ENCODE assay signal across 29 cellular contexts in genomic region chr4:82049294-82049693, GRCh38.
DNase-seq lines count a peak whose midpoint lies in the region; ATAC-seq lines count a peak whose summit lies in the region.
"Had no signal": no experiment of that assay in that cellular context is flagged by ENCODE, and none has a peak within 500 bp of the region (broad histone marks: within the 10 kb centered on the region; RNA-seq: fewer than 3 reads in every experiment).

No MANE protein-coding gene starts in this region.

- ATAC-seq in activated CD4-positive, alpha-beta T cell treated with anti-CD3 and anti-CD28 coated beads for 36 hours: peak; percentile 30
- peak; percentile 76 for ATAC-seq in stimulated activated naive CD8-positive, alpha-beta T cell treated with anti-CD3 and anti-CD28 coated beads, Interleukin-15, amount 100 ng/mL, for 72 hours
- ATAC-seq in stimulated activated naive CD8-positive, alpha-beta T cell treated with anti-CD3 and anti-CD28 coated beads, Interleukin-15, Interleukin-2, amounts not matched to agents 100 U/mL and 50 U/mL, for 24 hours: no peak
- peak; percentile 43 for ATAC-seq in activated T-helper 17 cell treated with anti-CD3 and anti-CD28 coated beads, Interleukin-2, amount 50 U/mL, for 72 hours (replicated peaks)
- peak; percentile 71 for ATAC-seq in stimulated activated effector memory CD8-positive, alpha-beta T cell treated with anti-CD3 and anti-CD28 coated beads, Interleukin-12 subunit alpha, Interleukin-12 subunit beta, amount 100 ng/mL, for 72 hours
- ATAC-seq: A549; CD8-positive, alpha-beta T cell had no signal

- intact Hi-C loops in activated CD4-positive, alpha-beta T cell treated with anti-CD3 and anti-CD28 coated beads for 36 hours (cut with DNase I, micrococcal nuclease): loop anchor here in 1 of 2 experiments (10.0 kb wide), 1 partner anchor 484 kb away; no protein-coding TSS in a partner anchor

- no peak overlapping the region for H3K4me3 Mint-ChIP-seq in activated CD4-positive, alpha-beta T cell treated with anti-CD3 and anti-CD28 coated beads for 36 hours
- H3K4me3 Mint-ChIP-seq in stimulated activated naive CD8-positive, alpha-beta T cell treated with anti-CD3 and anti-CD28 coated beads, Interleukin-15, amount 100 ng/mL, for 72 hours: no peak overlapping the region
- no peak overlapping the region for H3K4me3 Mint-ChIP-seq in activated T-helper 17 cell treated with anti-CD3 and anti-CD28 coated beads, Interleukin-2, amount 50 U/mL, for 72 hours
- H3K4me3 Mint-ChIP-seq in stimulated activated effector memory CD8-positive, alpha-beta T cell treated with anti-CD3 and anti-CD28 coated beads, Interleukin-12 subunit alpha, Interleukin-12 subunit beta, amount 100 ng/mL, for 72 hours: no peak overlapping the region
- H3K4me3 Mint-ChIP-seq: B cell; CD14-positive monocyte; CD4-positive, alpha-beta memory T cell; CD4-positive, alpha-beta T cell; CD4-positive, CD25-positive, alpha-beta regulatory T cell; CD8-positive, alpha-beta memory T cell; CD8-positive, alpha-beta T cell had no signal

- POLR2A ChIA-PET in activated CD4-positive, alpha-beta T cell treated with anti-CD3 and anti-CD28 coated beads for 36 hours (lab: Charles Lee): no interaction called here

- no peak overlapping the region for H3K27ac Mint-ChIP-seq in activated CD4-positive, alpha-beta T cell treated with anti-CD3 and anti-CD28 coated beads for 36 hours
- H3K27ac Mint-ChIP-seq in stimulated activated naive CD8-positive, alpha-beta T cell treated with anti-CD3 and anti-CD28 coated beads, Interleukin-15, amount 100 ng/mL, for 72 hours: no peak overlapping the region
- no peak overlapping the region for H3K27ac Mint-ChIP-seq in activated T-helper 17 cell treated with anti-CD3 and anti-CD28 coated beads, Interleukin-2, amount 50 U/mL, for 72 hours
- H3K27ac Mint-ChIP-seq in stimulated activated effector memory CD8-positive, alpha-beta T cell treated with anti-CD3 and anti-CD28 coated beads, Interleukin-12 subunit alpha, Interleukin-12 subunit beta, amount 100 ng/mL, for 72 hours: no peak overlapping the region
- H3K27ac Mint-ChIP-seq: B cell; CD14-positive monocyte; CD4-positive, alpha-beta memory T cell; CD4-positive, alpha-beta T cell; CD4-positive, CD25-positive, alpha-beta regulatory T cell; CD8-positive, alpha-beta memory T cell; CD8-positive, alpha-beta T cell had no signal

- CTCF ChIA-PET in activated CD4-positive, alpha-beta T cell treated with anti-CD3 and anti-CD28 coated beads for 36 hours (lab: Charles Lee): no interaction called here

- H3K36me3 Mint-ChIP-seq in activated CD4-positive, alpha-beta T cell treated with anti-CD3 and anti-CD28 coated beads for 36 hours (ENCODE audit: low read depth): no peaks in the 10 kb centered on the region
- no peaks in the 10 kb centered on the region for H3K36me3 Mint-ChIP-seq in activated T-helper 17 cell treated with anti-CD3 and anti-CD28 coated beads, Interleukin-2, amount 50 U/mL, for 72 hours (ENCODE audit: low read depth)
- H3K36me3 Mint-ChIP-seq in stimulated activated effector memory CD8-positive, alpha-beta T cell treated with anti-CD3 and anti-CD28 coated beads, Interleukin-12 subunit alpha, Interleukin-12 subunit beta, amount 100 ng/mL, for 72 hours: no peaks in the 10 kb centered on the region
- H3K36me3 Mint-ChIP-seq: CD14-positive monocyte; CD4-positive, alpha-beta memory T cell; CD4-positive, CD25-positive, alpha-beta regulatory T cell; CD8-positive, alpha-beta memory T cell; CD8-positive, alpha-beta T cell had no signal

- no peak for DNase-seq in activated CD4-positive, alpha-beta T cell treated with anti-CD3 and anti-CD28 coated beads for 36 hours
- no peak for DNase-seq in activated CD4-positive, alpha-beta T cell treated with anti-CD3 and anti-CD28 coated beads for 48 hours
- no peak for DNase-seq in stimulated activated naive CD8-positive, alpha-beta T cell treated with anti-CD3 and anti-CD28 coated beads, Interleukin-15, amount 100 ng/mL, for 72 hours
- no peak for DNase-seq in stimulated activated naive CD8-positive, alpha-beta T cell treated with anti-CD3 and anti-CD28 coated beads, Interleukin-15, Interleukin-2, amounts not matched to agents 100 U/mL and 50 U/mL, for 24 hours
- no peak for DNase-seq in stimulated activated effector memory CD8-positive, alpha-beta T cell treated with anti-CD3 and anti-CD28 coated beads, Interleukin-12 subunit alpha, Interleukin-12 subunit beta, amount 100 ng/mL, for 72 hours (ENCODE audit: low spot score in 2 of 2)
- DNase-seq in dermis blood vessel endothelial cell: no peak
- no peak for DNase-seq in AG20443 (ENCODE audit: low spot score)
- DNase-seq: 8988T; ACHN; AML-193; BE2C; C1 segment of cervical spinal cord; Caco-2; Calu3; CD4-positive, alpha-beta memory T cell; CD4-positive, alpha-beta T cell; CD4-positive, CD25-positive, alpha-beta regulatory T cell; CD8-positive, alpha-beta memory T cell; CD8-positive, alpha-beta T cell; DMS 273 treated with DMSO at 0.1 percent for 48 hours; DMS53; DMS79; DMS79 treated with DMSO at 0.1 percent for 48 hours; DND-41; EL had no signal

- no peaks in the 10 kb centered on the region for H3K4me1 Mint-ChIP-seq in activated CD4-positive, alpha-beta T cell treated with anti-CD3 and anti-CD28 coated beads for 36 hours
- H3K4me1 Mint-ChIP-seq in stimulated activated naive CD8-positive, alpha-beta T cell treated with anti-CD3 and anti-CD28 coated beads, Interleukin-15, amount 100 ng/mL, for 72 hours: no peaks in the 10 kb centered on the region
- no peaks in the 10 kb centered on the region for H3K4me1 Mint-ChIP-seq in activated T-helper 17 cell treated with anti-CD3 and anti-CD28 coated beads, Interleukin-2, amount 50 U/mL, for 72 hours
- H3K4me1 Mint-ChIP-seq in stimulated activated effector memory CD8-positive, alpha-beta T cell treated with anti-CD3 and anti-CD28 coated beads, Interleukin-12 subunit alpha, Interleukin-12 subunit beta, amount 100 ng/mL, for 72 hours: no peaks in the 10 kb centered on the region
- H3K4me1 Mint-ChIP-seq: CD4-positive, alpha-beta memory T cell; CD4-positive, CD25-positive, alpha-beta regulatory T cell; CD8-positive, alpha-beta memory T cell had no signal

- H3K27me3 Mint-ChIP-seq in activated CD4-positive, alpha-beta T cell treated with anti-CD3 and anti-CD28 coated beads for 36 hours: peaks cover 36% of the 10 kb centered on the region
- peaks cover 57% of the 10 kb centered on the region for H3K27me3 Mint-ChIP-seq in stimulated activated naive CD8-positive, alpha-beta T cell treated with anti-CD3 and anti-CD28 coated beads, Interleukin-15, amount 100 ng/mL, for 72 hours
- H3K27me3 Mint-ChIP-seq in activated T-helper 17 cell treated with anti-CD3 and anti-CD28 coated beads, Interleukin-2, amount 50 U/mL, for 72 hours: peaks cover 35% of the 10 kb centered on the region

- no peaks in the 10 kb centered on the region for H3K9me3 Mint-ChIP-seq in activated CD4-positive, alpha-beta T cell treated with anti-CD3 and anti-CD28 coated beads for 36 hours (ENCODE audit: low read depth)
- H3K9me3 Mint-ChIP-seq in stimulated activated naive CD8-positive, alpha-beta T cell treated with anti-CD3 and anti-CD28 coated beads, Interleukin-15, amount 100 ng/mL, for 72 hours: no peaks in the 10 kb centered on the region
- H3K9me3 Mint-ChIP-seq in activated T-helper 17 cell treated with anti-CD3 and anti-CD28 coated beads, Interleukin-2, amount 50 U/mL, for 72 hours: no peaks in the 10 kb centered on the region
- H3K9me3 Mint-ChIP-seq in stimulated activated effector memory CD8-positive, alpha-beta T cell treated with anti-CD3 and anti-CD28 coated beads, Interleukin-12 subunit alpha, Interleukin-12 subunit beta, amount 100 ng/mL, for 72 hours: no peaks in the 10 kb centered on the region
- H3K9me3 Mint-ChIP-seq: CD4-positive, alpha-beta T cell; CD4-positive, CD25-positive, alpha-beta regulatory T cell; CD8-positive, alpha-beta memory T cell; CD8-positive, alpha-beta T cell had no signal
